Comparison of ENCODE assay signal across 10 cellular contexts in the genomic region with DNA sequence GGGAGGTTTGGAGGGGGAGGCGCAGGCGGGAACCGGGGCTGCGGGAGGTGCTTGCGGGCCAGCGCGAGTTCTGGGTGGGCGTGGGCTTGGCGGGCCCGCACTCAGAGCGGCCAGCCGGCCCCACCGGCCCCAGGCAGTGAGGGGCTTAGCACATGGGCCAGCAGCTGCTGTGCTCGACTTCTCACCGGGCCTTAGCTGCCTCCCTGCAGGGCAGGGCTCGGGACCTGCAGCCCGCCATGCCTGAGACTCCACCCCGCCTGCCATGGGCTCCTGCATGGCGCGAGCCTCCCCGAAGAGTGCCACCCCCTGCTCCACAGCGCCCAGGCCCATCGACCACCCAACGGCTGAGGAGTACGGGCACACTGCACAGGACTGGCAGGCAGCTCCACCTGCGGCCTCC.
"Had no signal": no experiment of that assay in that cellular context is flagged by ENCODE, and none has a peak within 500 bp of the region (broad histone marks: within the 10 kb centered on the region; RNA-seq: fewer than 3 reads in every experiment).

No MANE protein-coding gene starts in this region.

- H3K4me3 Mint-ChIP-seq: HFFc6 had no signal

- DNase-seq: GM23248, GOT3, H7, H9, HCEC 1CT, HFFc6 had no signal

- H3K9me3 ChIP-seq: HAP-1 had no signal

- H3K9ac ChIP-seq: GM23248 had no signal

- H3K4me3 ChIP-seq: GM23248, HAP-1 had no signal

- H3K36me3 ChIP-seq: HAP-1 had no signal

- H3K27ac Mint-ChIP-seq: GM23338, H9, HFFc6 had no signal

- H2AFZ ChIP-seq: GM23248, GM23338 had no signal

- H3K27ac ChIP-seq: GM23248 had no signal

- FAIRE-seq: H1, H54 had no signal

- H3K4me1 ChIP-seq: HAP-1 had no signal
